Comparison of ENCODE assay signal across 19 cellular contexts in the genomic region with DNA sequence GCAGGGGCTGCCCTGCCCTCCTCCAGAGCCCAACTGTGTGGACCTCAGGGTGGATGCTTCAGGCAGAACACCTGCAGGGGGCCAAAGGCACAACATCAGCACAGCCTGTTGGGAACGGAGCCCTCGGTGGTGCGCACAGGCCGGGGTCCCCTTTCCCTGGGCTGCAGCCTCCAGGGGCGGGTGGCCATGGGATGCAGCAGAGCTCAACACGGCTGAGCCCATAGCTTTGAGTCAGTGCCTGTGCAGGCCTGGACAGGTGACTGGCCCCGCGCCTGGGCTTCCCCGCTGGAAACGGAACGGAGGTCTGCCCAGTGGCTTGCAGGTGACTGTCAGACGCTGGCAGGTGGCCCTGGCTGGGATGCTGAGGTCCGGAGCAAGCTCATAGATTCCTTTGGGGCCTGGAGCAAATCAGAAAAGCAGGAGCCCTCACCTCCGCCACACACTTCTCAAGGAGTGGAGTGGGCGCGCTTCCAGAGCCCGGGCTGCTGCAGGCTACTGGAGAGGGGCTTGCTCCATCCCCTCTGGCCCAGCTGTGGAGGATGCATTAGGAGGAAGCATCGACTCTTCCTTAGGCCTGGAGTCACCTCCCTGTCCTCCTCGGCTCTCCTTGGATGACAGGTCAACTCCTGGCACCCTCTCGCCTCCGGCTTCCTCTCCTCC.
"Had no signal": no experiment of that assay in that cellular context is flagged by ENCODE, and none has a peak within 500 bp of the region (broad histone marks: within the 10 kb centered on the region; RNA-seq: fewer than 3 reads in every experiment).

No MANE protein-coding gene starts in this region.

- H3K27me3 Mint-ChIP-seq: activated CD4-positive, alpha-beta memory T cell treated with anti-CD3 and anti-CD28 coated beads, Interleukin-2, amount 10 ng/mL, durations not matched to agents 7 days and 5 days; activated CD4-positive, alpha-beta T cell treated with anti-CD3 and anti-CD28 coated beads for 36 hours; activated naive CD8-positive, alpha-beta T cell treated with anti-CD3 and anti-CD28 coated beads, Interleukin-2, amount 10 ng/mL, durations not matched to agents 7 days and 5 days had no signal

- H3K27ac ChIP-seq: ascending aorta, sigmoid colon, testis, upper lobe of right lung had no signal

- H3K4me3 Mint-ChIP-seq: activated CD4-positive, alpha-beta memory T cell treated with anti-CD3 and anti-CD28 coated beads, Interleukin-2, amount 10 ng/mL, durations not matched to agents 7 days and 5 days; activated CD4-positive, alpha-beta T cell treated with anti-CD3 and anti-CD28 coated beads for 36 hours; activated naive CD8-positive, alpha-beta T cell treated with anti-CD3 and anti-CD28 coated beads, Interleukin-2, amount 10 ng/mL, durations not matched to agents 7 days and 5 days; naive thymus-derived CD8-positive, alpha-beta T cell had no signal

- H3K27me3 ChIP-seq: ascending aorta, testis, upper lobe of right lung had no signal

- H3K27ac Mint-ChIP-seq: activated CD4-positive, alpha-beta memory T cell treated with anti-CD3 and anti-CD28 coated beads, Interleukin-2, amount 10 ng/mL, durations not matched to agents 7 days and 5 days; activated CD4-positive, alpha-beta T cell treated with anti-CD3 and anti-CD28 coated beads for 36 hours; activated naive CD8-positive, alpha-beta T cell treated with anti-CD3 and anti-CD28 coated beads, Interleukin-2, amount 10 ng/mL, durations not matched to agents 7 days and 5 days; naive thymus-derived CD8-positive, alpha-beta T cell had no signal

- ATAC-seq: activated CD4-positive, alpha-beta T cell treated with anti-CD3 and anti-CD28 coated beads for 36 hours; left cardiac atrium; mucosa of descending colon; naive thymus-derived CD8-positive, alpha-beta T cell; stimulated activated naive CD8-positive, alpha-beta T cell treated with anti-CD3 and anti-CD28 coated beads, Interleukin-15, Interleukin-2, amounts not matched to agents 100 U/mL and 50 U/mL, for 24 hours; upper lobe of right lung had no signal

- H3K9me3 Mint-ChIP-seq: activated CD4-positive, alpha-beta memory T cell treated with anti-CD3 and anti-CD28 coated beads, Interleukin-2, amount 10 ng/mL, durations not matched to agents 7 days and 5 days; activated naive CD8-positive, alpha-beta T cell treated with anti-CD3 and anti-CD28 coated beads, Interleukin-2, amount 10 ng/mL, durations not matched to agents 7 days and 5 days; naive thymus-derived CD8-positive, alpha-beta T cell had no signal

- H3K36me3 Mint-ChIP-seq: activated naive CD8-positive, alpha-beta T cell treated with anti-CD3 and anti-CD28 coated beads, Interleukin-2, amount 10 ng/mL, durations not matched to agents 7 days and 5 days; naive thymus-derived CD8-positive, alpha-beta T cell had no signal

- H3K4me3 ChIP-seq: ascending aorta, coronary artery, mucosa of descending colon, sigmoid colon, testis, upper lobe of right lung had no signal

- H3K9me3 ChIP-seq: ascending aorta, mucosa of descending colon, sigmoid colon, testis, upper lobe of right lung had no signal

- H3K36me3 ChIP-seq: ascending aorta, sigmoid colon, upper lobe of right lung had no signal

- DNase-seq: activated CD4-positive, alpha-beta memory T cell treated with anti-CD3 and anti-CD28 coated beads, Interleukin-2, amount 10 ng/mL, durations not matched to agents 7 days and 5 days; activated CD4-positive, alpha-beta T cell treated with anti-CD3 and anti-CD28 coated beads for 36 hours; activated gamma-delta T cell treated with Interleukin-2 at 50 U/mL for 16 hours; activated naive CD8-positive, alpha-beta T cell treated with anti-CD3 and anti-CD28 coated beads, Interleukin-2, amount 10 ng/mL, durations not matched to agents 7 days and 5 days; activated T-cell treated with anti-CD3 and anti-CD28 coated beads, Interleukin-2, amount 50 U/mL, for 48 hours; effector CD4-positive, alpha-beta T cell; hypothalamus; left cardiac atrium; mucosa of descending colon; naive thymus-derived CD8-positive, alpha-beta T cell; nucleus accumbens; sigmoid colon; stimulated activated CD4-positive, alpha-beta T cell treated with anti-CD3 and anti-CD28 coated beads, Interleukin-12 subunit alpha, Interleukin-12 subunit beta, amount 100 ng/mL, for 4 hours; stimulated activated naive CD8-positive, alpha-beta T cell treated with anti-CD3 and anti-CD28 coated beads, Interleukin-15, Interleukin-2, amounts not matched to agents 100 U/mL and 50 U/mL, for 24 hours; T1000; testis; upper lobe of right lung had no signal

- H3K4me1 Mint-ChIP-seq: activated CD4-positive, alpha-beta memory T cell treated with anti-CD3 and anti-CD28 coated beads, Interleukin-2, amount 10 ng/mL, durations not matched to agents 7 days and 5 days; activated CD4-positive, alpha-beta T cell treated with anti-CD3 and anti-CD28 coated beads for 36 hours; activated naive CD8-positive, alpha-beta T cell treated with anti-CD3 and anti-CD28 coated beads, Interleukin-2, amount 10 ng/mL, durations not matched to agents 7 days and 5 days; naive thymus-derived CD8-positive, alpha-beta T cell had no signal
